8 cellular contexts compared by ENCODE assay signal in the genomic region with DNA sequence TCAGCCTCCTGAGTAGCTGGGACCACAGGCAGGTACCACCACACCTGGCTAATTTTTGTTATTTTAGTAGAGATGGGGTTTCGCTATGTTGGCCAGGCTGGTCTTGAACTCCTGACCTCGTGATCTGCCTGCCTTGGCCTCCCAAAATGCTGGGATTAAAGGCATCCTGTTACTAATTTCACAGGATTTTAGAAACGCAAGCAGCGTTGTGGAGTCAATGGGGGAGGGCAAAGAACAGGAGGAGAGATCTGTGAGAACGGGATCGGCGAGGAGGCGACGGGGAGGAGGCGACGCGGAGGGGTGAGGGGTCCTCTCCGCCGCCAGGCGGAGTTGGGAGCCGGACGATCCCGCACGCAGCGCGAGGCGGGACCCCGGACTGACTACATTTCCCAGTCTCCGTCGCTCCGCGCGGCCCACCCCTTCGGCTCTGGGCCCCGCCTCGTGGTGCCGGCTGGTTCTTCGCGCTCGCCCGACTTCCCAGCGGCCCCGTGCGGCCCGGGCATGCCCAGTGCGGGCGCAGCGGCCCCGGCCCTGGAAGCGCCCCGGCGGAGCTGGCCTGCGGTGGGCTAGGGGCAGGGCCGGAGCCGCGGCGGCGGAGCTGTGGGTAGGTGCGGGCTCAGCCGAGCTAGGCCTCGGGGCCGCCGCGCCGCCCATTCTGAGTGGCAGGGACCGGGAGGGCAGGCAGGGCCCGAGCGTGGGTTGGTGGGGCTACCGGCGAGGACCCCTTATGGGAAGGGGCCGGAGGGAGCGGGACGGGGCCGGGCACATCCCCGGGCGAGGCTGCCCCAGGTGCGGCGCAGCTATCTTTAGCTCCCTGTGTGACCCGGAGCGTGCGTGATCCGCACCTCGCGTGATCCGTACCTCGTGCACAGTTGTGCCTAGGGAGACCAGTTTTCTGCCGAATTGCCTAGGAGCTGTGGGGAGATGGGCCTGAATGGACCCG. TPM values are rescaled to one million over a fixed set of nuclear protein-coding genes. Genes with fewer than 3 reads are reported as not detected.
A peak's percentile ranks its signal among the peaks of the same experiment; 100 is the strongest.
DNase-seq lines count a peak whose midpoint lies in the region; ATAC-seq and TF ChIP-seq lines count a peak whose summit lies in the region.

A gene (plus strand): TSS at position 508 of the 943 bp plus-strand sequence. CDS start 3,051 bp downstream, outside the sequence.

- WGBS in lower leg skin, 2 donors, result 1% methylated on average over 57 to 69 of the region's 83 CpGs

- POLR2A ChIA-PET in CD4-positive, alpha-beta T cell (lab: Charles Lee), result interaction anchor here (0.8 to 6.7 kb wide), 11 partner anchors 14 to 700 kb away, joined by 3 to 136 read pairs (median 5); a partner anchor contains a TSS
- POLR2A ChIA-PET in activated CD4-positive, alpha-beta memory T cell treated with anti-CD3 and anti-CD28 coated beads for 36 hours (lab: Charles Lee), result interaction anchor here (1.1 to 3.8 kb wide), 8 partner anchors 9 to 946 kb away, joined by 3 to 72 read pairs (median 6); a partner anchor contains a TSS

- peak within 1 kb of the TSS; percentile 95 for H3K4me3 Mint-ChIP-seq in CD4-positive, alpha-beta T cell
- peak within 1 kb of the TSS; percentile 92 for H3K4me3 Mint-ChIP-seq in activated CD4-positive, alpha-beta memory T cell treated with anti-CD3 and anti-CD28 coated beads for 36 hours

- H3K36me3 Mint-ChIP-seq in CD4-positive, alpha-beta T cell (ENCODE audit: low read depth), result peaks cover 30% of the 10 kb centered on the region
- peaks cover 16% of the 10 kb centered on the region for H3K36me3 Mint-ChIP-seq in activated CD4-positive, alpha-beta memory T cell treated with anti-CD3 and anti-CD28 coated beads for 36 hours

- no peaks in the 10 kb centered on the region for H3K9me3 Mint-ChIP-seq in CD4-positive, alpha-beta T cell
- no peaks in the 10 kb centered on the region for H3K9me3 Mint-ChIP-seq in activated CD4-positive, alpha-beta memory T cell treated with anti-CD3 and anti-CD28 coated beads for 36 hours

- peak; percentile 76 for TF ChIP-seq CTCF in CD4-positive, alpha-beta T cell (IDR thresholded peaks at IDR 0.05)
- TF ChIP-seq CTCF in dorsolateral prefrontal cortex (IDR thresholded peaks at IDR 0.05 in 54 of 56, conservative IDR thresholded peaks at IDR 0.05 in 2 of 56; ENCODE audit: low read depth in 1 of 56, partially characterized antibody in 56 of 56), result peak; percentile 49 to 89 (median 78)
- TF ChIP-seq CTCF in lower leg skin (IDR thresholded peaks at IDR 0.05), result peak in 1 of 3 donors; percentile 70

- H3K27ac ChIP-seq in CD4-positive, alpha-beta T cell (ENCODE audit: low read depth, low read length), result peak within 1 kb of the TSS; percentile 68
- peak within 1 kb of the TSS; percentile 43 to 96 (median 88) for H3K27ac ChIP-seq in dorsolateral prefrontal cortex

- H3K4me1 Mint-ChIP-seq in CD4-positive, alpha-beta T cell (ENCODE audit: low read depth), result peaks cover 26% of the 10 kb centered on the region
- H3K4me1 Mint-ChIP-seq in activated CD4-positive, alpha-beta memory T cell treated with anti-CD3 and anti-CD28 coated beads for 36 hours (ENCODE audit: low read depth), result peaks cover 21% of the 10 kb centered on the region

- intact Hi-C loops in CD4-positive, alpha-beta T cell (cut with DNase I, micrococcal nuclease), result loop anchor here (1.0 to 10.0 kb wide), 8 partner anchors 23 to 642 kb away; a partner anchor contains a TSS
- intact Hi-C loops in activated CD4-positive, alpha-beta memory T cell treated with anti-CD3 and anti-CD28 coated beads for 36 hours (cut with micrococcal nuclease), result loop anchor here (1.0 kb wide), 2 partner anchors 23 to 318 kb away; a partner anchor contains a TSS
- intact Hi-C loops in dorsolateral prefrontal cortex (cut with DNase I), result loop anchor here (1.0 to 5.0 kb wide), 4 partner anchors 23 to 137 kb away; a partner anchor contains a TSS
- intact Hi-C loops in lower leg skin (cut with DNase I; ENCODE audit: low total_unique reads), result no loop called here

- peak within 1 kb of the TSS; percentile 84 for H3K27ac Mint-ChIP-seq in CD4-positive, alpha-beta T cell
- peak within 1 kb of the TSS; percentile 91 for H3K27ac Mint-ChIP-seq in activated CD4-positive, alpha-beta memory T cell treated with anti-CD3 and anti-CD28 coated beads for 36 hours

- H3K4me3 ChIP-seq in dorsolateral prefrontal cortex, result peak within 1 kb of the TSS; percentile 65 to 99 (median 93)
- H3K4me3 ChIP-seq in lower leg skin (ENCODE audit: low read depth, poor library complexity, severe bottlenecking), result peak within 1 kb of the TSS; percentile 86

- H3K9me3 ChIP-seq in CD4-positive, alpha-beta T cell (ENCODE audit: control insufficient read depth, low read length), result no peaks in the 10 kb centered on the region

- peak; percentile 76 to 88 (median 82) for DNase-seq in CD4-positive, alpha-beta T cell
- DNase-seq in NCI-H82 (lab: John Stamatoyannopoulos, UW) (peak; percentile 96), dorsolateral prefrontal cortex (peak; percentile 81 to 96 (median 91)), lower leg skin (ENCODE audit: low spot score in 2 of 2) (peak; percentile 82 to 96)
- DNase-seq in activated CD4-positive, alpha-beta memory T cell treated with anti-CD3 and anti-CD28 coated beads for 36 hours, result peak; percentile 93
- peak; percentile 83 to 89 for DNase-seq in stimulated activated CD4-positive, alpha-beta T cell treated with anti-CD3 and anti-CD28 coated beads, Interleukin-4, amount 100 ng/mL, for 48 hours (ENCODE audit: low read depth in 2 of 2)

- CTCF ChIA-PET in CD4-positive, alpha-beta T cell (lab: Charles Lee), result interaction anchor here (1.2 to 3.0 kb wide), 4 partner anchors 13 to 56 kb away, joined by 3 to 19 read pairs (median 4); a partner anchor contains a TSS
- CTCF ChIA-PET in activated CD4-positive, alpha-beta memory T cell treated with anti-CD3 and anti-CD28 coated beads for 36 hours (lab: Charles Lee), result interaction anchor here (0.8 to 1.6 kb wide), 12 partner anchors 13 to 807 kb away, joined by 3 to 18 read pairs (median 4); a partner anchor contains a TSS

- no peak for TF ChIP-seq POLR2A in lower leg skin (IDR thresholded peaks at IDR 0.05)

- H3K27me3 Mint-ChIP-seq in CD4-positive, alpha-beta T cell, result no peaks in the 10 kb centered on the region
- no peaks in the 10 kb centered on the region for H3K27me3 Mint-ChIP-seq in activated CD4-positive, alpha-beta memory T cell treated with anti-CD3 and anti-CD28 coated beads for 36 hours

- peak; percentile 94 for ATAC-seq in CD4-positive, alpha-beta T cell (ENCODE audit: poor library complexity)
- ATAC-seq in GM19395 (IDR thresholded peaks at IDR 0.05; ENCODE audit: unreplicated experiment) (peak; percentile 95), HG03565 (IDR thresholded peaks at IDR 0.05; ENCODE audit: unreplicated experiment) (peak; percentile 93)

- no peaks in the 10 kb centered on the region for H3K27me3 ChIP-seq in CD4-positive, alpha-beta T cell (ENCODE audit: control insufficient read depth, insufficient read depth, low read length)
- H3K27me3 ChIP-seq in dorsolateral prefrontal cortex, result no peaks in the 10 kb centered on the region

RNA-seq across cellular contexts. Expression of the gene that starts here (rescaled TPM):
- 10 to 100 TPM; 21.0 to 22.8 TPM for total RNA-seq in CD4-positive, alpha-beta T cell
- 10 to 100 TPM; 28.7 to 29.1 TPM for total RNA-seq in activated CD4-positive, alpha-beta memory T cell treated with anti-CD3 and anti-CD28 coated beads for 36 hours
- 10 to 100 TPM; 38.1 to 71.8 (median 53.9) TPM for total RNA-seq in dorsolateral prefrontal cortex
- total RNA-seq in lower leg skin, result 10 to 100 TPM; 66.4 to 99.5 (median 90.6) TPM

Comparison
In these comparisons a context has a peak if more than half of its experiments do, and no peak if none do; other contexts are left out.
1. Peak in every context shown above with its lines: DNase-seq, ATAC-seq, H3K4me3 ChIP-seq and H3K27ac ChIP-seq.